ENCODE assay signal across 2 cellular contexts in genomic region chr2:131347035-131347434, GRCh38.
TF ChIP-seq lines count a peak whose summit lies in the region.
"Not testable (repeated sequence)": the region's sequence is repeated elsewhere in the genome, so short reads cannot be mapped to it uniquely, and the experiment has no call there.

No MANE protein-coding gene starts in this region.

TF ChIP-seq in H1, 55 proteins besides CTCF, POLR2A, EP300 and RAD21:
- TF ChIP-seq RBBP5 (IDR thresholded peaks at IDR 0.05; ENCODE audit: borderline replicate concordance, low read depth, low read length) = peak; percentile 29; the same call in 1 of the 2 replicates

TF ChIP-seq in HepG2, 621 proteins besides CTCF, POLR2A, EP300 and RAD21:
- peak; percentile 62; the same call in 1 of the 2 replicates for TF ChIP-seq FOXA3 (CRISPR knock-in tag; IDR thresholded peaks at IDR 0.05)
- peak; percentile 47; the same call in 1 of the 2 replicates for TF ChIP-seq PAXIP1 (CRISPR knock-in tag; conservative IDR thresholded peaks at IDR 0.05)
- TF ChIP-seq FOXP4 (CRISPR knock-in tag; IDR thresholded peaks at IDR 0.05) = peak; percentile 44; the same call in 1 of the 2 replicates
- not testable (repeated sequence) for TF ChIP-seq NONO, FOXA1 (IDR thresholded peaks at IDR 0.05)
- 0 out of 2 replicates have a peak, but pooled peaks have one; percentile 33 for TF ChIP-seq NONO (CRISPR knock-in tag; conservative IDR thresholded peaks at IDR 0.05)
- TF ChIP-seq, protein P1, sequence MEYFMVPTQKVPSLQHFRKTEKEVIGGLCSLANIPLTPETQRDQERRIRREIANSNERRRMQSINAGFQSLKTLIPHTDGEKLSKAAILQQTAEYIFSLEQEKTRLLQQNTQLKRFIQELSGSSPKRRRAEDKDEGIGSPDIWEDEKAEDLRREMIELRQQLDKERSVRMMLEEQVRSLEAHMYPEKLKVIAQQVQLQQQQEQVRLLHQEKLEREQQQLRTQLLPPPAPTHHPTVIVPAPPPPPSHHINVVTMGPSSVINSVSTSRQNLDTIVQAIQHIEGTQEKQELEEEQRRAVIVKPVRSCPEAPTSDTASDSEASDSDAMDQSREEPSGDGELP (IDR thresholded peaks at IDR 0.05; ENCODE audit: borderline replicate concordance, low read depth) = peak; percentile 21; the same call in 1 of the 2 replicates
- TF ChIP-seq KLF12 (CRISPR knock-in tag; IDR thresholded peaks at IDR 0.05; ENCODE audit: borderline replicate concordance) = 0 out of 2 replicates have a peak, but pooled peaks have one; percentile 31
- peak; percentile 45; the same call in 1 of the 2 replicates for TF ChIP-seq MTA1 (CRISPR knock-in tag; IDR thresholded peaks at IDR 0.05; ENCODE audit: borderline replicate concordance)
- TF ChIP-seq PATZ1 (CRISPR knock-in tag; IDR thresholded peaks at IDR 0.05) = 0 out of 2 replicates have a peak, but pooled peaks have one; percentile 16
- peak; percentile 75 for TF ChIP-seq FOXA1 (CRISPR knock-in tag; IDR thresholded peaks at IDR 0.05)
- TF ChIP-seq, protein P2, sequence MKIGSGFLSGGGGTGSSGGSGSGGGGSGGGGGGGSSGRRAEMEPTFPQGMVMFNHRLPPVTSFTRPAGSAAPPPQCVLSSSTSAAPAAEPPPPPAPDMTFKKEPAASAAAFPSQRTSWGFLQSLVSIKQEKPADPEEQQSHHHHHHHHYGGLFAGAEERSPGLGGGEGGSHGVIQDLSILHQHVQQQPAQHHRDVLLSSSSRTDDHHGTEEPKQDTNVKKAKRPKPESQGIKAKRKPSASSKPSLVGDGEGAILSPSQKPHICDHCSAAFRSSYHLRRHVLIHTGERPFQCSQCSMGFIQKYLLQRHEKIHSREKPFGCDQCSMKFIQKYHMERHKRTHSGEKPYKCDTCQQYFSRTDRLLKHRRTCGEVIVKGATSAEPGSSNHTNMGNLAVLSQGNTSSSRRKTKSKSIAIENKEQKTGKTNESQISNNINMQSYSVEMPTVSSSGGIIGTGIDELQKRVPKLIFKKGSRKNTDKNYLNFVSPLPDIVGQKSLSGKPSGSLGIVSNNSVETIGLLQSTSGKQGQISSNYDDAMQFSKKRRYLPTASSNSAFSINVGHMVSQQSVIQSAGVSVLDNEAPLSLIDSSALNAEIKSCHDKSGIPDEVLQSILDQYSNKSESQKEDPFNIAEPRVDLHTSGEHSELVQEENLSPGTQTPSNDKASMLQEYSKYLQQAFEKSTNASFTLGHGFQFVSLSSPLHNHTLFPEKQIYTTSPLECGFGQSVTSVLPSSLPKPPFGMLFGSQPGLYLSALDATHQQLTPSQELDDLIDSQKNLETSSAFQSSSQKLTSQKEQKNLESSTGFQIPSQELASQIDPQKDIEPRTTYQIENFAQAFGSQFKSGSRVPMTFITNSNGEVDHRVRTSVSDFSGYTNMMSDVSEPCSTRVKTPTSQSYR (CRISPR knock-in tag; IDR thresholded peaks at IDR 0.05; ENCODE audit: borderline replicate concordance) = peak; percentile 93
- peak; percentile 40 for TF ChIP-seq HNF4A (CRISPR knock-in tag; IDR thresholded peaks at IDR 0.05)
- TF ChIP-seq ARID5B (CRISPR knock-in tag; IDR thresholded peaks at IDR 0.05) = peak; percentile 57
- peak; percentile 54; the same call in 1 of the 2 replicates for TF ChIP-seq FOXJ3 (CRISPR knock-in tag; IDR thresholded peaks at IDR 0.05; ENCODE audit: borderline replicate concordance)
- peak; percentile 28; the same call in 1 of the 2 replicates for TF ChIP-seq SALL1 (CRISPR knock-in tag; IDR thresholded peaks at IDR 0.05)
TF ChIP-seq in HepG2: peak in this region for 14; not testable (repeated sequence) for 607.
